ENCODE assay signal across 12 cellular contexts in the genomic region with DNA sequence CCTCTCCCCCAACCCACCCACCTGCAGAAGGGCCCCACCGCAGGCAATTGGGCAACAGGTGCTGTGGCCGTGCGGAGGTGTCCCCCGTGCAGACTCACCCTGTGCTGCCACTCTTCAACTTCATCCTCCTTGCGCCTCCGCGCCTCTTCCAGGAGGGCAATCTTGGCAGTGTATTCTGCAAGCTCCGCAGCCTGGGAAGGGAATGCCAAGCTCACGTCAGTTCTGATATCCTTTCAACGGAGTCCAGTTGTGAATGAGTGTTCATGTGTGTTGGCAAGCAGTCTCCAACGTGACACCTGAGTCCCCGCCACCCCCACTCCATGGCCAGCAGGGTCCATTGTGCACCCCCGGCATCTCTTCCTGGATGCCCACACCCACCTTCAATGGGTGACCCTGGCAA. TPM values are rescaled to one million over a fixed set of nuclear protein-coding genes. Genes with fewer than 3 reads are reported as not detected.
DNase-seq lines count a peak whose midpoint lies in the region; ATAC-seq and TF ChIP-seq lines count a peak whose summit lies in the region.
"Had no signal": no experiment of that assay in that cellular context is flagged by ENCODE, and none has a peak within 500 bp of the region (broad histone marks: within the 10 kb centered on the region; RNA-seq: fewer than 3 reads in every experiment).

No MANE protein-coding gene starts in this region.

- peaks cover 84% of the 10 kb centered on the region for H3K36me3 ChIP-seq in BE2C

- H3K27ac Mint-ChIP-seq in activated T-cell treated with anti-CD3 and anti-CD28 coated beads, Interleukin-2, amount 50 U/mL, for 72 hours = peak overlapping the region; percentile 76
- peak overlapping the region; percentile 81 for H3K27ac Mint-ChIP-seq in activated CD8-positive, alpha-beta T cell treated with anti-CD3 and anti-CD28 coated beads for 36 hours
- H3K27ac Mint-ChIP-seq in stimulated activated memory B cell treated with anti-CD40 and anti-IgM and Interleukin-4, amounts not matched to agents 10 μg/mL and 1 μg/mL and 100 μg/mL, for 72 hours = peak overlapping the region; percentile 48

- no peaks in the 10 kb centered on the region for H3K9me3 Mint-ChIP-seq in activated T-cell treated with anti-CD3 and anti-CD28 coated beads, Interleukin-2, amount 50 U/mL, for 72 hours
- no peaks in the 10 kb centered on the region for H3K9me3 Mint-ChIP-seq in activated CD8-positive, alpha-beta T cell treated with anti-CD3 and anti-CD28 coated beads for 36 hours
- no peaks in the 10 kb centered on the region for H3K9me3 Mint-ChIP-seq in stimulated activated memory B cell treated with anti-CD40 and anti-IgM and Interleukin-4, amounts not matched to agents 10 μg/mL and 1 μg/mL and 100 μg/mL, for 72 hours

- no peak for DNase-seq in activated T-cell treated with anti-CD3 and anti-CD28 coated beads, Interleukin-2, amount 50 U/mL, for 72 hours
- no peak for DNase-seq in activated T-cell treated with anti-CD3 and anti-CD28 coated beads, Interleukin-2, amount 50 U/mL, for 48 hours
- no peak for DNase-seq in activated CD8-positive, alpha-beta T cell treated with anti-CD3 and anti-CD28 coated beads for 36 hours
- no peak for DNase-seq in left cardiac atrium
- no peak for DNase-seq in BE2C
- no peak for DNase-seq in GF-D8 (lab: John Stamatoyannopoulos, UW)
- DNase-seq: activated CD4-positive, alpha-beta T cell treated with anti-CD3 and anti-CD28 coated beads for 4 hours; cerebellar nuclear complex; erythroblast; pancreas had no signal

- H3K4me3 Mint-ChIP-seq in activated T-cell treated with anti-CD3 and anti-CD28 coated beads, Interleukin-2, amount 50 U/mL, for 72 hours = no peak overlapping the region
- no peak overlapping the region for H3K4me3 Mint-ChIP-seq in activated CD8-positive, alpha-beta T cell treated with anti-CD3 and anti-CD28 coated beads for 36 hours
- H3K4me3 Mint-ChIP-seq in stimulated activated memory B cell treated with anti-CD40 and anti-IgM and Interleukin-4, amounts not matched to agents 10 μg/mL and 1 μg/mL and 100 μg/mL, for 72 hours = no peak overlapping the region

- no peaks in the 10 kb centered on the region for H3K9me3 ChIP-seq in BE2C
- H3K9me3 ChIP-seq: pancreas had no signal

- H3K4me1 Mint-ChIP-seq in activated T-cell treated with anti-CD3 and anti-CD28 coated beads, Interleukin-2, amount 50 U/mL, for 72 hours (ENCODE audit: low read depth) = peaks cover 48% of the 10 kb centered on the region
- H3K4me1 Mint-ChIP-seq in activated CD8-positive, alpha-beta T cell treated with anti-CD3 and anti-CD28 coated beads for 36 hours (ENCODE audit: low read depth) = peaks cover 47% of the 10 kb centered on the region
- H3K4me1 Mint-ChIP-seq in stimulated activated memory B cell treated with anti-CD40 and anti-IgM and Interleukin-4, amounts not matched to agents 10 μg/mL and 1 μg/mL and 100 μg/mL, for 72 hours = peaks cover 20% of the 10 kb centered on the region

- peaks cover 18 to 40% of the 10 kb centered on the region in 2 donors for H3K36me3 Mint-ChIP-seq in activated T-cell treated with anti-CD3 and anti-CD28 coated beads, Interleukin-2, amount 50 U/mL, for 72 hours (ENCODE audit: insufficient read depth in 2 of 2)
- H3K36me3 Mint-ChIP-seq in activated CD8-positive, alpha-beta T cell treated with anti-CD3 and anti-CD28 coated beads for 36 hours (ENCODE audit: low read depth) = peaks cover 80% of the 10 kb centered on the region
- peaks cover 90% of the 10 kb centered on the region for H3K36me3 Mint-ChIP-seq in stimulated activated memory B cell treated with anti-CD40 and anti-IgM and Interleukin-4, amounts not matched to agents 10 μg/mL and 1 μg/mL and 100 μg/mL, for 72 hours

- TF ChIP-seq CTCF in activated CD8-positive, alpha-beta T cell treated with anti-CD3 and anti-CD28 coated beads for 36 hours (IDR thresholded peaks at IDR 0.05) = no peak
- no peak for TF ChIP-seq CTCF in BE2C (IDR thresholded peaks at IDR 0.05; ENCODE audit: low read depth, low read length)

- H3K4me3 ChIP-seq in BE2C (ENCODE audit: low read depth, low read length) = no peak overlapping the region
- H3K4me3 ChIP-seq: pancreas had no signal

- H3K27me3 Mint-ChIP-seq in activated T-cell treated with anti-CD3 and anti-CD28 coated beads, Interleukin-2, amount 50 U/mL, for 72 hours (ENCODE audit: low read depth) = no peaks in the 10 kb centered on the region
- no peaks in the 10 kb centered on the region for H3K27me3 Mint-ChIP-seq in activated CD8-positive, alpha-beta T cell treated with anti-CD3 and anti-CD28 coated beads for 36 hours
- no peaks in the 10 kb centered on the region for H3K27me3 Mint-ChIP-seq in stimulated activated memory B cell treated with anti-CD40 and anti-IgM and Interleukin-4, amounts not matched to agents 10 μg/mL and 1 μg/mL and 100 μg/mL, for 72 hours

- H3K27me3 ChIP-seq in BE2C = no peaks in the 10 kb centered on the region
- H3K27me3 ChIP-seq: pancreas had no signal

- no peak for ATAC-seq in activated T-cell treated with anti-CD3 and anti-CD28 coated beads, Interleukin-2, amount 50 U/mL, for 72 hours (replicated peaks in 1 of 2)
- no peak for ATAC-seq in activated CD8-positive, alpha-beta T cell treated with anti-CD3 and anti-CD28 coated beads for 36 hours
- ATAC-seq in left cardiac atrium = peak; percentile 2 to 66
- no peak for ATAC-seq in stimulated activated memory B cell treated with anti-CD40 and anti-IgM and Interleukin-4, amounts not matched to agents 10 μg/mL and 1 μg/mL and 100 μg/mL, for 72 hours
- no peak for ATAC-seq in GM18517 (IDR thresholded peaks at IDR 0.05; ENCODE audit: unreplicated experiment)
- ATAC-seq: pancreas had no signal

- peaks cover 13% of the 10 kb centered on the region for H3K4me1 ChIP-seq in BE2C
- H3K4me1 ChIP-seq: pancreas had no signal

- CTCF ChIA-PET in activated CD8-positive, alpha-beta T cell treated with anti-CD3 and anti-CD28 coated beads for 36 hours (lab: Charles Lee) = interaction anchor here (0.9 to 2.2 kb wide), 3 partner anchors 24 to 365 kb away, joined by 3 to 7 read pairs (median 5); no protein-coding TSS in a partner anchor

- POLR2A ChIA-PET in activated CD8-positive, alpha-beta T cell treated with anti-CD3 and anti-CD28 coated beads for 36 hours (lab: Charles Lee) = interaction anchor here (1.1 to 3.6 kb wide), 3 partner anchors 10 to 48 kb away, joined by 3 to 10 read pairs (median 7); no protein-coding TSS in a partner anchor

- intact Hi-C loops in activated CD8-positive, alpha-beta T cell treated with anti-CD3 and anti-CD28 coated beads for 36 hours (cut with micrococcal nuclease) = no loop called here
- intact Hi-C loops in left cardiac atrium (cut with DNase I) = no loop called here

RNA-seq across cellular contexts. Expression of gene EZR, which starts 49.9 kb away (rescaled TPM):
- 100 to 1,000 TPM; 167 to 177 TPM for total RNA-seq in activated T-cell treated with anti-CD3 and anti-CD28 coated beads, Interleukin-2, amount 50 U/mL, for 72 hours
- 100 to 1,000 TPM; 199 to 206 TPM for total RNA-seq in activated CD8-positive, alpha-beta T cell treated with anti-CD3 and anti-CD28 coated beads for 36 hours
- total RNA-seq in left cardiac atrium = 100 to 1,000 TPM; 140 to 217 TPM
- polyA plus RNA-seq in BE2C (2012; ENCODE audit: insufficient read depth, insufficient read length, low read depth) = 63.8 TPM

Comparison
In these comparisons a context has a peak if more than half of its experiments do, and no peak if none do; other contexts are left out.
1. ATAC-seq: peak in left cardiac atrium (2 of 2); none in activated T-cell treated with anti-CD3 and anti-CD28 coated beads, Interleukin-2, amount 50 U/mL, for 72 hours (0 of 2), activated CD8-positive, alpha-beta T cell treated with anti-CD3 and anti-CD28 coated beads for 36 hours (single experiment), stimulated activated memory B cell treated with anti-CD40 and anti-IgM and Interleukin-4, amounts not matched to agents 10 μg/mL and 1 μg/mL and 100 μg/mL, for 72 hours (single experiment) and GM18517 (single experiment).
2. Peak in every context shown above with its lines, with median percentiles within 50 percentile points of each other: H3K27ac Mint-ChIP-seq.